Comparison of ENCODE assay signal across 8 cellular contexts in genomic region chr5:173888473-173889135, GRCh38. TPM values are rescaled to one million over a fixed set of nuclear protein-coding genes. Genes with fewer than 3 reads are reported as not detected.
A peak's percentile ranks its signal among the peaks of the same experiment; 100 is the strongest.
DNase-seq lines count a peak whose midpoint lies in the region; ATAC-seq and TF ChIP-seq lines count a peak whose summit lies in the region.

No MANE protein-coding gene starts in this region.

- peak; percentile 0; the same call in 2 of the 3 replicates for ATAC-seq in RWPE2 (ENCODE audit: low read depth)

- no peaks in the 10 kb centered on the region for H3K9me3 ChIP-seq in RWPE2 (ENCODE audit: severe bottlenecking)
- H3K9me3 ChIP-seq in mucosa of stomach (ENCODE audit: control insufficient read depth, low read length): no peaks in the 10 kb centered on the region

- H3K36me3 ChIP-seq in RWPE2 (ENCODE audit: low read depth): no peaks in the 10 kb centered on the region
- no peaks in the 10 kb centered on the region for H3K36me3 ChIP-seq in mucosa of stomach (ENCODE audit: control insufficient read depth, insufficient read depth, low read length)

- DNase-seq in DMS53 (lab: John Stamatoyannopoulos, UW) (peak; percentile 64), DMS53 treated with DMSO at 0.1 percent for 48 hours (lab: John Stamatoyannopoulos, UW; ENCODE audit: unreplicated experiment) (no peak), RWPE2 (ENCODE audit: low spot score) (no peak), ecto neural progenitor cell (ENCODE audit: low spot score) (peak; percentile 54), cortex of kidney (lab: John Stamatoyannopoulos, UW) (no peak), mesenteric fat pad (ENCODE audit: low spot score) (no peak), SW480 (ENCODE audit: low spot score) (no peak)

- TF ChIP-seq CTCF in RWPE2 (IDR thresholded peaks at IDR 0.05; ENCODE audit: poor library complexity, severe bottlenecking): no peak

- peak overlapping the region; percentile 64 for H3K4me3 ChIP-seq in RWPE2 (ENCODE audit: severe bottlenecking)
- H3K4me3 ChIP-seq in mucosa of stomach (ENCODE audit: low read length): peak overlapping the region; percentile 77

- H3K9ac ChIP-seq in mucosa of stomach (ENCODE audit: low read length): peak overlapping the region; percentile 90

- H3K27me3 ChIP-seq in RWPE2 (ENCODE audit: insufficient read depth, poor library complexity, severe bottlenecking) (no peaks in the 10 kb centered on the region), mucosa of stomach (ENCODE audit: control insufficient read depth, insufficient read depth, low read length) (no peaks in the 10 kb centered on the region)

- H3K4me1 ChIP-seq in RWPE2 (ENCODE audit: insufficient read depth, poor library complexity, severe bottlenecking) (peaks cover 25% of the 10 kb centered on the region), mucosa of stomach (ENCODE audit: control insufficient read depth, insufficient read depth, low read length) (peaks cover 52% of the 10 kb centered on the region)

- no peak overlapping the region for H3K27ac ChIP-seq in RWPE2 (ENCODE audit: poor library complexity, severe bottlenecking)

RNA-seq across cellular contexts. Expression of gene CPEB4, which starts 0.5 kb away (rescaled TPM):
- total RNA-seq in mesenteric fat pad: 60.2 TPM

Comparison
In these comparisons a context has a peak if more than half of its experiments do, and no peak if none do; other contexts are left out.
1. DNase-seq: peak in DMS53 (single experiment) and ecto neural progenitor cell (single experiment); none in DMS53 treated with DMSO at 0.1 percent for 48 hours (single experiment), RWPE2 (single experiment), cortex of kidney (single experiment), mesenteric fat pad (single experiment) and SW480 (single experiment).